In the genomic region with DNA sequence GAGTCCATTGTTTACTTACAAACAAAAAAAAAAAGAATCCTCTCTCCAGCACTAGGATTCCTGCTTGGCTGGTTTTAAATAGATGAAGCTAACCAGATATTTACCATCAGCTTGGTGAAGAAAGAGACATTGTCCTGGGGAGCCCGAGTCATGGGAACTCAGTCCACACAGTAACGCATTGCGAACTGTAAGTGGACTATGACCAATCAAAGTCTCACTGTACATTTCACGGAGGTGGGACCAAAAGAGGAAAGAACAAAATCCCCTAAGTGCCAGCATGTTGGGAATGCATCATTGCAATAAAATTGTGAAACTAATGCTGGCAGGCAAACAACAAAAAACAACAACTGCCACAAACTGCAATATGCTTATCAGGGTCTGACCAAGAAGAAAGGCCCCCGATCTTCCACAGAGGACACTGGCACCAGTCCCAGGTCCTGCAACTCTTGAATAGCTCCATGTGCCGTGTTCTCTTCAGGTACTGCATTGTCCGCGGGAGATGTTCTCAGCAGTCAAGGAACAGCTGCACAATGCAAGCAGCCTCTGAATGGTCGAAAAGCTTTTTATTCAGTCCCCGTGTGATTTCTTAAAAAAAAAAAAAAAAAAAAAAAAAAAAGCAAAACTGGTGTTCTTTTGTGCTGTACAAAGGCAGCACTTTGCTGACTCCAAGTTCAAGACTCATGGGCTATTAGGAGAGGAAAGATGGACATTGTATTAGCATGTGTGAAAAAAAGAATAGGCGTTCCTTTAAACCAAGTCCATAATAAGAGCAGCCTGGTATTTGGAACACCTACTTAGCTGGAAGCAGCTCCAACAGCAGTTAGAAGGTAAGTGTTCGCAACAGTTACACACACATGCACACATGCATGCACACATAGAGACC, we compare ENCODE assay signal across 1 cellular context.
A peak's percentile ranks its signal among the peaks of the same experiment; 100 is the strongest.
TF ChIP-seq lines count a peak whose summit lies in the region.

No MANE protein-coding gene starts in this region.

TF ChIP-seq in HepG2, 621 proteins besides CTCF, POLR2A, EP300 and RAD21 (continued from another document and continues in another):
- TF ChIP-seq, protein P1, sequence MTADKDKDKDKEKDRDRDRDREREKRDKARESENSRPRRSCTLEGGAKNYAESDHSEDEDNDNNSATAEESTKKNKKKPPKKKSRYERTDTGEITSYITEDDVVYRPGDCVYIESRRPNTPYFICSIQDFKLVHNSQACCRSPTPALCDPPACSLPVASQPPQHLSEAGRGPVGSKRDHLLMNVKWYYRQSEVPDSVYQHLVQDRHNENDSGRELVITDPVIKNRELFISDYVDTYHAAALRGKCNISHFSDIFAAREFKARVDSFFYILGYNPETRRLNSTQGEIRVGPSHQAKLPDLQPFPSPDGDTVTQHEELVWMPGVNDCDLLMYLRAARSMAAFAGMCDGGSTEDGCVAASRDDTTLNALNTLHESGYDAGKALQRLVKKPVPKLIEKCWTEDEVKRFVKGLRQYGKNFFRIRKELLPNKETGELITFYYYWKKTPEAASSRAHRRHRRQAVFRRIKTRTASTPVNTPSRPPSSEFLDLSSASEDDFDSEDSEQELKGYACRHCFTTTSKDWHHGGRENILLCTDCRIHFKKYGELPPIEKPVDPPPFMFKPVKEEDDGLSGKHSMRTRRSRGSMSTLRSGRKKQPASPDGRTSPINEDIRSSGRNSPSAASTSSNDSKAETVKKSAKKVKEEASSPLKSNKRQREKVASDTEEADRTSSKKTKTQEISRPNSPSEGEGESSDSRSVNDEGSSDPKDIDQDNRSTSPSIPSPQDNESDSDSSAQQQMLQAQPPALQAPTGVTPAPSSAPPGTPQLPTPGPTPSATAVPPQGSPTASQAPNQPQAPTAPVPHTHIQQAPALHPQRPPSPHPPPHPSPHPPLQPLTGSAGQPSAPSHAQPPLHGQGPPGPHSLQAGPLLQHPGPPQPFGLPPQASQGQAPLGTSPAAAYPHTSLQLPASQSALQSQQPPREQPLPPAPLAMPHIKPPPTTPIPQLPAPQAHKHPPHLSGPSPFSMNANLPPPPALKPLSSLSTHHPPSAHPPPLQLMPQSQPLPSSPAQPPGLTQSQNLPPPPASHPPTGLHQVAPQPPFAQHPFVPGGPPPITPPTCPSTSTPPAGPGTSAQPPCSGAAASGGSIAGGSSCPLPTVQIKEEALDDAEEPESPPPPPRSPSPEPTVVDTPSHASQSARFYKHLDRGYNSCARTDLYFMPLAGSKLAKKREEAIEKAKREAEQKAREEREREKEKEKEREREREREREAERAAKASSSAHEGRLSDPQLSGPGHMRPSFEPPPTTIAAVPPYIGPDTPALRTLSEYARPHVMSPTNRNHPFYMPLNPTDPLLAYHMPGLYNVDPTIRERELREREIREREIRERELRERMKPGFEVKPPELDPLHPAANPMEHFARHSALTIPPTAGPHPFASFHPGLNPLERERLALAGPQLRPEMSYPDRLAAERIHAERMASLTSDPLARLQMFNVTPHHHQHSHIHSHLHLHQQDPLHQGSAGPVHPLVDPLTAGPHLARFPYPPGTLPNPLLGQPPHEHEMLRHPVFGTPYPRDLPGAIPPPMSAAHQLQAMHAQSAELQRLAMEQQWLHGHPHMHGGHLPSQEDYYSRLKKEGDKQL (CRISPR knock-in tag; IDR thresholded peaks at IDR 0.05; ENCODE audit: low read depth) = 0 out of 2 replicates have a peak, but pooled peaks have one; percentile 26
- TF ChIP-seq ZNF749 (CRISPR knock-in tag; IDR thresholded peaks at IDR 0.05; ENCODE audit: borderline replicate concordance) (no peak), ELF4 (CRISPR knock-in tag; IDR thresholded peaks at IDR 0.05; ENCODE audit: borderline replicate concordance) (no peak), GFI1 (CRISPR knock-in tag; IDR thresholded peaks at IDR 0.05; ENCODE audit: borderline replicate concordance) (peak; percentile 94), NFKB2 (CRISPR knock-in tag; IDR thresholded peaks at IDR 0.05; ENCODE audit: borderline replicate concordance) (no peak), SALL1 (CRISPR knock-in tag; IDR thresholded peaks at IDR 0.05) (peak; percentile 61; the same call in 1 of the 2 replicates), ZNF572 (CRISPR knock-in tag; IDR thresholded peaks at IDR 0.05) (no peak), ZKSCAN1 (IDR thresholded peaks at IDR 0.05; ENCODE audit: low read length) (no peak), NR2F1 (CRISPR knock-in tag; IDR thresholded peaks at IDR 0.05) (no peak), KMT2B (CRISPR knock-in tag; IDR thresholded peaks at IDR 0.05) (peak; percentile 33; the same call in 1 of the 2 replicates), ZNF557 (CRISPR knock-in tag; IDR thresholded peaks at IDR 0.05) (no peak), PHF8 (CRISPR knock-in tag; IDR thresholded peaks at IDR 0.05) (no peak), PHB2 (IDR thresholded peaks at IDR 0.05; ENCODE audit: partially characterized antibody) (no peak), PHF20 (CRISPR knock-in tag; IDR thresholded peaks at IDR 0.05) (no peak)
- TF ChIP-seq, protein P2, sequence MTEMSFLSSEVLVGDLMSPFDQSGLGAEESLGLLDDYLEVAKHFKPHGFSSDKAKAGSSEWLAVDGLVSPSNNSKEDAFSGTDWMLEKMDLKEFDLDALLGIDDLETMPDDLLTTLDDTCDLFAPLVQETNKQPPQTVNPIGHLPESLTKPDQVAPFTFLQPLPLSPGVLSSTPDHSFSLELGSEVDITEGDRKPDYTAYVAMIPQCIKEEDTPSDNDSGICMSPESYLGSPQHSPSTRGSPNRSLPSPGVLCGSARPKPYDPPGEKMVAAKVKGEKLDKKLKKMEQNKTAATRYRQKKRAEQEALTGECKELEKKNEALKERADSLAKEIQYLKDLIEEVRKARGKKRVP (CRISPR knock-in tag; IDR thresholded peaks at IDR 0.05) = no peak
- TF ChIP-seq, protein P3, sequence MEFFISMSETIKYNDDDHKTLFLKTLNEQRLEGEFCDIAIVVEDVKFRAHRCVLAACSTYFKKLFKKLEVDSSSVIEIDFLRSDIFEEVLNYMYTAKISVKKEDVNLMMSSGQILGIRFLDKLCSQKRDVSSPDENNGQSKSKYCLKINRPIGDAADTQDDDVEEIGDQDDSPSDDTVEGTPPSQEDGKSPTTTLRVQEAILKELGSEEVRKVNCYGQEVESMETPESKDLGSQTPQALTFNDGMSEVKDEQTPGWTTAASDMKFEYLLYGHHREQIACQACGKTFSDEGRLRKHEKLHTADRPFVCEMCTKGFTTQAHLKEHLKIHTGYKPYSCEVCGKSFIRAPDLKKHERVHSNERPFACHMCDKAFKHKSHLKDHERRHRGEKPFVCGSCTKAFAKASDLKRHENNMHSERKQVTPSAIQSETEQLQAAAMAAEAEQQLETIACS (CRISPR knock-in tag; IDR thresholded peaks at IDR 0.05) = no peak
- TF ChIP-seq, protein P4, sequence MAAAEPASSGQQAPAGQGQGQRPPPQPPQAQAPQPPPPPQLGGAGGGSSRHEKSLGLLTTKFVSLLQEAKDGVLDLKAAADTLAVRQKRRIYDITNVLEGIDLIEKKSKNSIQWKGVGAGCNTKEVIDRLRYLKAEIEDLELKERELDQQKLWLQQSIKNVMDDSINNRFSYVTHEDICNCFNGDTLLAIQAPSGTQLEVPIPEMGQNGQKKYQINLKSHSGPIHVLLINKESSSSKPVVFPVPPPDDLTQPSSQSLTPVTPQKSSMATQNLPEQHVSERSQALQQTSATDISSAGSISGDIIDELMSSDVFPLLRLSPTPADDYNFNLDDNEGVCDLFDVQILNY (CRISPR knock-in tag; conservative IDR thresholded peaks at IDR 0.05) = no peak
- TF ChIP-seq, protein P5, sequence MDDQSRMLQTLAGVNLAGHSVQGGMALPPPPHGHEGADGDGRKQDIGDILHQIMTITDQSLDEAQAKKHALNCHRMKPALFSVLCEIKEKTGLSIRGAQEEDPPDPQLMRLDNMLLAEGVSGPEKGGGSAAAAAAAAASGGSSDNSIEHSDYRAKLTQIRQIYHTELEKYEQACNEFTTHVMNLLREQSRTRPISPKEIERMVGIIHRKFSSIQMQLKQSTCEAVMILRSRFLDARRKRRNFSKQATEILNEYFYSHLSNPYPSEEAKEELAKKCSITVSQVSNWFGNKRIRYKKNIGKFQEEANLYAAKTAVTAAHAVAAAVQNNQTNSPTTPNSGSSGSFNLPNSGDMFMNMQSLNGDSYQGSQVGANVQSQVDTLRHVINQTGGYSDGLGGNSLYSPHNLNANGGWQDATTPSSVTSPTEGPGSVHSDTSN (CRISPR knock-in tag; IDR thresholded peaks at IDR 0.05; ENCODE audit: borderline replicate concordance) = no peak
- TF ChIP-seq, protein P6, sequence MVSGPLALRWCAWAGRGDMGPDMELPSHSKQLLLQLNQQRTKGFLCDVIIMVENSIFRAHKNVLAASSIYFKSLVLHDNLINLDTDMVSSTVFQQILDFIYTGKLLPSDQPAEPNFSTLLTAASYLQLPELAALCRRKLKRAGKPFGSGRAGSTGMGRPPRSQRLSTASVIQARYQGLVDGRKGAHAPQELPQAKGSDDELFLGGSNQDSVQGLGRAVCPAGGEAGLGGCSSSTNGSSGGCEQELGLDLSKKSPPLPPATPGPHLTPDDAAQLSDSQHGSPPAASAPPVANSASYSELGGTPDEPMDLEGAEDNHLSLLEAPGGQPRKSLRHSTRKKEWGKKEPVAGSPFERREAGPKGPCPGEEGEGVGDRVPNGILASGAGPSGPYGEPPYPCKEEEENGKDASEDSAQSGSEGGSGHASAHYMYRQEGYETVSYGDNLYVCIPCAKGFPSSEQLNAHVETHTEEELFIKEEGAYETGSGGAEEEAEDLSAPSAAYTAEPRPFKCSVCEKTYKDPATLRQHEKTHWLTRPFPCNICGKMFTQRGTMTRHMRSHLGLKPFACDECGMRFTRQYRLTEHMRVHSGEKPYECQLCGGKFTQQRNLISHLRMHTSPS (CRISPR knock-in tag; IDR thresholded peaks at IDR 0.05; ENCODE audit: low read depth) = no peak
- TF ChIP-seq, protein P7, sequence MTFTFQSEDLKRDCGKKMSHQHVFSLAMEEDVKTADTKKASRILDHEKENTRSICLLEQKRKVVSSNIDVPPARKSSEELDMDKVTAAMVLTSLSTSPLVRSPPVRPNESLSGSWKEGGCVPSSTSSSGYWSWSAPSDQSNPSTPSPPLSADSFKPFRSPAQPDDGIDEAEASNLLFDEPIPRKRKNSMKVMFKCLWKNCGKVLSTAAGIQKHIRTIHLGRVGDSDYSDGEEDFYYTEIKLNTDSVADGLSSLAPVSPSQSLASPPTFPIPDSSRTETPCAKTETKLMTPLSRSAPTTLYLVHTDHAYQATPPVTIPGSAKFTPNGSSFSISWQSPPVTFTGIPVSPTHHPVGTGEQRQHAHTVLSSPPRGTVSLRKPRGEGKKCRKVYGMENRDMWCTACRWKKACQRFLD (CRISPR knock-in tag; IDR thresholded peaks at IDR 0.05; ENCODE audit: borderline replicate concordance) = no peak
- TF ChIP-seq, protein P8, sequence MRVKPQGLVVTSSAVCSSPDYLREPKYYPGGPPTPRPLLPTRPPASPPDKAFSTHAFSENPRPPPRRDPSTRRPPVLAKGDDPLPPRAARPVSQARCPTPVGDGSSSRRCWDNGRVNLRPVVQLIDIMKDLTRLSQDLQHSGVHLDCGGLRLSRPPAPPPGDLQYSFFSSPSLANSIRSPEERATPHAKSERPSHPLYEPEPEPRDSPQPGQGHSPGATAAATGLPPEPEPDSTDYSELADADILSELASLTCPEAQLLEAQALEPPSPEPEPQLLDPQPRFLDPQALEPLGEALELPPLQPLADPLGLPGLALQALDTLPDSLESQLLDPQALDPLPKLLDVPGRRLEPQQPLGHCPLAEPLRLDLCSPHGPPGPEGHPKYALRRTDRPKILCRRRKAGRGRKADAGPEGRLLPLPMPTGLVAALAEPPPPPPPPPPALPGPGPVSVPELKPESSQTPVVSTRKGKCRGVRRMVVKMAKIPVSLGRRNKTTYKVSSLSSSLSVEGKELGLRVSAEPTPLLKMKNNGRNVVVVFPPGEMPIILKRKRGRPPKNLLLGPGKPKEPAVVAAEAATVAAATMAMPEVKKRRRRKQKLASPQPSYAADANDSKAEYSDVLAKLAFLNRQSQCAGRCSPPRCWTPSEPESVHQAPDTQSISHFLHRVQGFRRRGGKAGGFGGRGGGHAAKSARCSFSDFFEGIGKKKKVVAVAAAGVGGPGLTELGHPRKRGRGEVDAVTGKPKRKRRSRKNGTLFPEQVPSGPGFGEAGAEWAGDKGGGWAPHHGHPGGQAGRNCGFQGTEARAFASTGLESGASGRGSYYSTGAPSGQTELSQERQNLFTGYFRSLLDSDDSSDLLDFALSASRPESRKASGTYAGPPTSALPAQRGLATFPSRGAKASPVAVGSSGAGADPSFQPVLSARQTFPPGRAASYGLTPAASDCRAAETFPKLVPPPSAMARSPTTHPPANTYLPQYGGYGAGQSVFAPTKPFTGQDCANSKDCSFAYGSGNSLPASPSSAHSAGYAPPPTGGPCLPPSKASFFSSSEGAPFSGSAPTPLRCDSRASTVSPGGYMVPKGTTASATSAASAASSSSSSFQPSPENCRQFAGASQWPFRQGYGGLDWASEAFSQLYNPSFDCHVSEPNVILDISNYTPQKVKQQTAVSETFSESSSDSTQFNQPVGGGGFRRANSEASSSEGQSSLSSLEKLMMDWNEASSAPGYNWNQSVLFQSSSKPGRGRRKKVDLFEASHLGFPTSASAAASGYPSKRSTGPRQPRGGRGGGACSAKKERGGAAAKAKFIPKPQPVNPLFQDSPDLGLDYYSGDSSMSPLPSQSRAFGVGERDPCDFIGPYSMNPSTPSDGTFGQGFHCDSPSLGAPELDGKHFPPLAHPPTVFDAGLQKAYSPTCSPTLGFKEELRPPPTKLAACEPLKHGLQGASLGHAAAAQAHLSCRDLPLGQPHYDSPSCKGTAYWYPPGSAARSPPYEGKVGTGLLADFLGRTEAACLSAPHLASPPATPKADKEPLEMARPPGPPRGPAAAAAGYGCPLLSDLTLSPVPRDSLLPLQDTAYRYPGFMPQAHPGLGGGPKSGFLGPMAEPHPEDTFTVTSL (CRISPR knock-in tag; IDR thresholded peaks at IDR 0.05; ENCODE audit: borderline replicate concordance) = peak; percentile 70; the same call in 1 of the 2 replicates
- TF ChIP-seq, protein P9, sequence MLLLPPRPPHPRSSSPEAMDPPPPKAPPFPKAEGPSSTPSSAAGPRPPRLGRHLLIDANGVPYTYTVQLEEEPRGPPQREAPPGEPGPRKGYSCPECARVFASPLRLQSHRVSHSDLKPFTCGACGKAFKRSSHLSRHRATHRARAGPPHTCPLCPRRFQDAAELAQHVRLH (CRISPR knock-in tag; IDR thresholded peaks at IDR 0.05; ENCODE audit: borderline replicate concordance, low read depth) = 0 out of 2 replicates have a peak, but pooled peaks have one; percentile 52
- TF ChIP-seq, protein P10, sequence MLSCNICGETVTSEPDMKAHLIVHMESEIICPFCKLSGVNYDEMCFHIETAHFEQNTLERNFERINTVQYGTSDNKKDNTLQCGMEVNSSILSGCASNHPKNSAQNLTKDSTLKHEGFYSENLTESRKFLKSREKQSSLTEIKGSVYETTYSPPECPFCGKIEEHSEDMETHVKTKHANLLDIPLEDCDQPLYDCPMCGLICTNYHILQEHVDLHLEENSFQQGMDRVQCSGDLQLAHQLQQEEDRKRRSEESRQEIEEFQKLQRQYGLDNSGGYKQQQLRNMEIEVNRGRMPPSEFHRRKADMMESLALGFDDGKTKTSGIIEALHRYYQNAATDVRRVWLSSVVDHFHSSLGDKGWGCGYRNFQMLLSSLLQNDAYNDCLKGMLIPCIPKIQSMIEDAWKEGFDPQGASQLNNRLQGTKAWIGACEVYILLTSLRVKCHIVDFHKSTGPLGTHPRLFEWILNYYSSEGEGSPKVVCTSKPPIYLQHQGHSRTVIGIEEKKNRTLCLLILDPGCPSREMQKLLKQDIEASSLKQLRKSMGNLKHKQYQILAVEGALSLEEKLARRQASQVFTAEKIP (CRISPR knock-in tag; IDR thresholded peaks at IDR 0.05; ENCODE audit: borderline replicate concordance) = no peak
